Comparison of ENCODE assay signal across 16 cellular contexts in the genomic region with DNA sequence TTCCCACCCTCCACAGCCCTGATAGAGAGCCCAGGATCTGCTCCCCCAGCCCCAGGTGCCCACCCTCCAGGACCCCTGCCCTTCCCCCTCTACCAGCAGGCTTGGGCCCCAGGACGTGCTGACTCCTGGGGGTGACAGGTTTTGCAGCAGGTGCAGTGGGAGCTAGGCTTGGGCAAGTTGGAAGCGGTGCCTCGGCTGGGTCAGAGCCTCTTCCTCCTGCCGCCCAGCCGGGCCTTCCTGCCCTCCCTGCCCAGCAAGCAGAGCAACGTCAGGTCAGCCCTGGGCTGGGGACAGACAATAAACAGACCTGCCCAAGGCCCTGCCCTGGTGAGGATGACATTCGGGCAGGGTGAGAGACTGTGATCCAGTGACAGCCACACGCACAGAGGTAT. TPM values are rescaled to one million over a fixed set of nuclear protein-coding genes. Genes with fewer than 3 reads are reported as not detected.
A peak's percentile ranks its signal among the peaks of the same experiment; 100 is the strongest.
DNase-seq lines count a peak whose midpoint lies in the region; ATAC-seq and TF ChIP-seq lines count a peak whose summit lies in the region.
"Had no signal": no experiment of that assay in that cellular context is flagged by ENCODE, and none has a peak within 500 bp of the region (broad histone marks: within the 10 kb centered on the region; RNA-seq: fewer than 3 reads in every experiment).

No MANE protein-coding gene starts in this region.

- CTCF ChIA-PET in CD4-positive, alpha-beta T cell (lab: Charles Lee) = no interaction called here
- CTCF ChIA-PET in IMR-90 (lab: Yijun Ruan, JAX) = no interaction called here

- H3K27me3 ChIP-seq in CD4-positive, alpha-beta T cell (ENCODE audit: control insufficient read depth, insufficient read depth, low read length) = no peaks in the 10 kb centered on the region
- H3K27me3 ChIP-seq in IMR-90 (ENCODE audit: control insufficient read depth, insufficient read depth, low read length) (peaks cover 5% of the 10 kb centered on the region; the same call in 1 of the 2 replicates), neutrophil (peaks cover 12% of the 10 kb centered on the region), Karpas-422 (ENCODE audit: low read length) (no peaks in the 10 kb centered on the region)
- H3K27me3 ChIP-seq: BLaER1, Peyer's patch had no signal

- no peak overlapping the region for H3K23ac ChIP-seq in IMR-90 (ENCODE audit: low read depth, low read length)

- H3K4me2 ChIP-seq in IMR-90 (ENCODE audit: low read depth, low read length) = no peak overlapping the region
- no peak overlapping the region for H3K4me2 ChIP-seq in Karpas-422 (ENCODE audit: low read depth, low read length, poor library complexity, severe bottlenecking)
- H3K4me2 ChIP-seq: BLaER1 had no signal

- WGBS in IMR-90 (ENCODE audit: extremely low coverage in 2 of 2, insufficient read length in 1 of 2), 2 experiments = 20% methylated on average over 2 of the region's 8 CpGs; no CpG with 5 or more reads in 1 of the 2 experiments

- H3K4me3 ChIP-seq in IMR-90 (ENCODE audit: insufficient read depth, low read depth, low read length) = no peak overlapping the region
- H3K4me3 ChIP-seq in neutrophil (ENCODE audit: low read depth in 1 of 2, low read length in 1 of 2) = no peak overlapping the region
- H3K4me3 ChIP-seq in Karpas-422 (ENCODE audit: low read length) = no peak overlapping the region
- H3K4me3 ChIP-seq: BLaER1, Peyer's patch, stomach had no signal

- DNase-seq in CD4-positive, alpha-beta T cell = no peak
- DNase-seq in IMR-90 (no peak), Karpas-422 (no peak), AG08396 (ENCODE audit: low spot score) (no peak)
- no peak for DNase-seq in activated CD4-positive, alpha-beta T cell treated with anti-CD3 and anti-CD28 coated beads, Interleukin-2, amount 10 ng/mL, durations not matched to agents 24 days and 14 days

- no TSS peak for BruUV-seq in IMR-90 (replicated peaks; lab: Mats Ljungman, UMichigan)

- H4K20me1 ChIP-seq in IMR-90 (ENCODE audit: insufficient read depth, low read length) = no peaks in the 10 kb centered on the region
- no peaks in the 10 kb centered on the region for H4K20me1 ChIP-seq in Karpas-422 (ENCODE audit: insufficient read depth, low read depth, low read length)
- H4K20me1 ChIP-seq: BLaER1 had no signal

- no peaks in the 10 kb centered on the region for H3K9me3 Mint-ChIP-seq in CD4-positive, alpha-beta T cell
- no peaks in the 10 kb centered on the region for H3K9me3 Mint-ChIP-seq in activated CD4-positive, alpha-beta T cell treated with anti-CD3 and anti-CD28 coated beads, Interleukin-2, amount 10 ng/mL, durations not matched to agents 24 days and 14 days
- H3K9me3 Mint-ChIP-seq: activated B cell treated with CpG ODN at 0.5 μM for 24 hours had no signal

- no peaks in the 10 kb centered on the region for H3K9me1 ChIP-seq in IMR-90 (ENCODE audit: insufficient read depth, low read length)

- no peak overlapping the region for H2BK5ac ChIP-seq in IMR-90 (ENCODE audit: low read depth, low read length, poor library complexity, severe bottlenecking)

- H3K79me2 ChIP-seq in Karpas-422 (ENCODE audit: low read length) = no peaks in the 10 kb centered on the region
- H3K79me2 ChIP-seq: parathyroid adenoma had no signal

- H3K9ac ChIP-seq in IMR-90 (ENCODE audit: low read depth, low read length) (no peak overlapping the region), Karpas-422 (ENCODE audit: low read length) (no peak overlapping the region)
- H3K9ac ChIP-seq: BLaER1, parathyroid adenoma had no signal

- no peaks in the 10 kb centered on the region for H3K36me3 ChIP-seq in IMR-90 (ENCODE audit: control insufficient read depth, insufficient read depth, low read length)
- no peaks in the 10 kb centered on the region for H3K36me3 ChIP-seq in neutrophil
- H3K36me3 ChIP-seq in Karpas-422 (ENCODE audit: insufficient read depth, low read length) = no peaks in the 10 kb centered on the region
- H3K36me3 ChIP-seq: BLaER1, Peyer's patch, stomach had no signal

- no peaks in the 10 kb centered on the region for H3K4me1 Mint-ChIP-seq in CD4-positive, alpha-beta T cell (ENCODE audit: low read depth)
- no peaks in the 10 kb centered on the region for H3K4me1 Mint-ChIP-seq in activated CD4-positive, alpha-beta T cell treated with anti-CD3 and anti-CD28 coated beads, Interleukin-2, amount 10 ng/mL, durations not matched to agents 24 days and 14 days
- H3K4me1 Mint-ChIP-seq: activated B cell treated with CpG ODN at 0.5 μM for 24 hours had no signal

- dilution Hi-C loops in IMR-90 (cut with HindIII; ENCODE audit: low sequenced_read_pairs, unreplicated experiment) = no loop called here

- H3K79me1 ChIP-seq in IMR-90 (ENCODE audit: low read depth in 1 of 2, low read length in 2 of 2) = no peaks in the 10 kb centered on the region

- no peak overlapping the region for H2BK120ac ChIP-seq in IMR-90 (ENCODE audit: low read depth, low read length)

- H3K4ac ChIP-seq in IMR-90 (ENCODE audit: low read depth, low read length) = no peak overlapping the region

- H2AK9ac ChIP-seq in IMR-90 (replicated peaks; ENCODE audit: low read depth, low read length, poor library complexity) = peak overlapping the region; percentile 61

- H3K27ac ChIP-seq in CD4-positive, alpha-beta T cell (ENCODE audit: low read depth, low read length) = no peak overlapping the region
- H3K27ac ChIP-seq in IMR-90 (ENCODE audit: insufficient read depth, low read length) (no peak overlapping the region), neutrophil (no peak overlapping the region), Karpas-422 (ENCODE audit: low read length) (no peak overlapping the region)
- H3K27ac ChIP-seq: BLaER1, parathyroid adenoma, Peyer's patch, stomach had no signal

- POLR2A ChIA-PET in CD4-positive, alpha-beta T cell (lab: Charles Lee) = no interaction called here
- POLR2A ChIA-PET in IMR-90 (lab: Charles Lee; ENCODE audit: unreplicated experiment) = no interaction called here

- no peak overlapping the region for H4K8ac ChIP-seq in IMR-90 (ENCODE audit: low read depth in 2 of 2, low read length in 2 of 2)

- H3K4me1 ChIP-seq in IMR-90 (ENCODE audit: control insufficient read depth, insufficient read depth, low read length) (no peaks in the 10 kb centered on the region), neutrophil (ENCODE audit: control insufficient read depth in 1 of 2, insufficient read depth in 1 of 2, low read depth in 1 of 2, low read length in 1 of 2) (no peaks in the 10 kb centered on the region), Karpas-422 (ENCODE audit: low read length) (no peaks in the 10 kb centered on the region)
- H3K4me1 ChIP-seq: parathyroid adenoma, Peyer's patch had no signal

- no peak overlapping the region for H3K18ac ChIP-seq in IMR-90 (ENCODE audit: low read depth, low read length)

- H2BK20ac ChIP-seq in IMR-90 (ENCODE audit: low read depth, low read length) = no peak overlapping the region

- no peak overlapping the region for H3K14ac ChIP-seq in IMR-90 (replicated peaks; ENCODE audit: low read depth, low read length)

- in situ Hi-C loops in IMR-90 (cut with MboI; ENCODE audit: low sequenced_read_pairs) = loop anchor here (5.0 kb wide), 1 partner anchor 65 kb away; no protein-coding TSS in a partner anchor

- no peak overlapping the region for H3K56ac ChIP-seq in IMR-90 (ENCODE audit: extremely low read depth, insufficient read depth, low read length)

- peaks cover 18% of the 10 kb centered on the region for H3K27me3 Mint-ChIP-seq in CD4-positive, alpha-beta T cell
- peaks cover 9% of the 10 kb centered on the region for H3K27me3 Mint-ChIP-seq in activated CD4-positive, alpha-beta T cell treated with anti-CD3 and anti-CD28 coated beads, Interleukin-2, amount 10 ng/mL, durations not matched to agents 24 days and 14 days

- no peaks in the 10 kb centered on the region for H3K36me3 Mint-ChIP-seq in CD4-positive, alpha-beta T cell (ENCODE audit: low read depth)
- H3K36me3 Mint-ChIP-seq in activated CD4-positive, alpha-beta T cell treated with anti-CD3 and anti-CD28 coated beads, Interleukin-2, amount 10 ng/mL, durations not matched to agents 24 days and 14 days (ENCODE audit: low read depth) = no peaks in the 10 kb centered on the region

- no peak for TF ChIP-seq RAD21 in IMR-90 (IDR thresholded peaks at IDR 0.05; ENCODE audit: low read length)

- no peak overlapping the region for H2AK5ac ChIP-seq in IMR-90 (ENCODE audit: low read depth, low read length)

- H3K27ac Mint-ChIP-seq in CD4-positive, alpha-beta T cell = no peak overlapping the region
- H3K27ac Mint-ChIP-seq in activated CD4-positive, alpha-beta T cell treated with anti-CD3 and anti-CD28 coated beads, Interleukin-2, amount 10 ng/mL, durations not matched to agents 24 days and 14 days = no peak overlapping the region
- H3K27ac Mint-ChIP-seq: activated B cell treated with CpG ODN at 0.5 μM for 24 hours had no signal

- H3K4me3 Mint-ChIP-seq in CD4-positive, alpha-beta T cell = no peak overlapping the region
- no peak overlapping the region for H3K4me3 Mint-ChIP-seq in activated CD4-positive, alpha-beta T cell treated with anti-CD3 and anti-CD28 coated beads, Interleukin-2, amount 10 ng/mL, durations not matched to agents 24 days and 14 days
- H3K4me3 Mint-ChIP-seq: activated B cell treated with CpG ODN at 0.5 μM for 24 hours had no signal

- TF ChIP-seq CTCF in CD4-positive, alpha-beta T cell (IDR thresholded peaks at IDR 0.05) = peak; percentile 28
- TF ChIP-seq CTCF in IMR-90 (conservative IDR thresholded peaks at IDR 0.05; ENCODE audit: low read depth, low read length) (no peak), neutrophil (IDR thresholded peaks at IDR 0.05) (peak; percentile 3)

- H2AFZ ChIP-seq in IMR-90 (replicated peaks; ENCODE audit: low read length, poor library complexity) (no peak overlapping the region), Karpas-422 (ENCODE audit: low read length) (no peak overlapping the region)
- H2AFZ ChIP-seq: parathyroid adenoma had no signal

- intact Hi-C loops in CD4-positive, alpha-beta T cell (cut with DNase I, micrococcal nuclease) = loop anchor here (1.0 to 10.0 kb wide), 4 partner anchors 65 to 223 kb away; no protein-coding TSS in a partner anchor
- intact Hi-C loops in IMR-90 (cut with micrococcal nuclease) = loop anchor here (1.0 to 2.0 kb wide), 3 partner anchors 55 to 225 kb away; no protein-coding TSS in a partner anchor
- intact Hi-C loops in activated CD4-positive, alpha-beta T cell treated with anti-CD3 and anti-CD28 coated beads, Interleukin-2, amount 10 ng/mL, durations not matched to agents 24 days and 14 days (cut with micrococcal nuclease) = loop anchor here (1.0 kb wide), 1 partner anchor 65 kb away; no protein-coding TSS in a partner anchor

- no peak overlapping the region for H4K91ac ChIP-seq in IMR-90 (ENCODE audit: insufficient read depth, low read depth, low read length)

- no peak for ATAC-seq in CD4-positive, alpha-beta T cell (ENCODE audit: poor library complexity)
- ATAC-seq in IMR-90 (ENCODE audit: low read depth) = peak; percentile 7; the same call in 1 of the 2 replicates
- peak; percentile 88 for ATAC-seq in esophagus mucosa
- no peak for ATAC-seq in GM19023 (IDR thresholded peaks at IDR 0.05; ENCODE audit: unreplicated experiment)

- H4K5ac ChIP-seq in IMR-90 (ENCODE audit: low read depth, low read length) = no peak overlapping the region

- no peak for TF ChIP-seq POLR2A in IMR-90 (IDR thresholded peaks at IDR 0.05; ENCODE audit: low read depth, low read length)

- H3K9me2 ChIP-seq in Karpas-422 (replicated peaks; ENCODE audit: insufficient read depth, low read length) = no peaks in the 10 kb centered on the region

- no peak overlapping the region for H2BK15ac ChIP-seq in IMR-90 (ENCODE audit: low read depth, low read length)

- H3K9me3 ChIP-seq in CD4-positive, alpha-beta T cell (ENCODE audit: control insufficient read depth, low read length) = no peaks in the 10 kb centered on the region
- no peaks in the 10 kb centered on the region for H3K9me3 ChIP-seq in IMR-90 (ENCODE audit: control insufficient read depth, insufficient read depth, low read length)
- no peaks in the 10 kb centered on the region for H3K9me3 ChIP-seq in neutrophil
- no peaks in the 10 kb centered on the region for H3K9me3 ChIP-seq in Karpas-422 (ENCODE audit: low read length)
- H3K9me3 ChIP-seq: BLaER1, Peyer's patch had no signal

RNA-seq across cellular contexts. Expression of a gene that starts 9.2 kb away (rescaled TPM):
- total RNA-seq in CD4-positive, alpha-beta T cell = not detected
- total RNA-seq in IMR-90 (2012; rRNA removed) = not detected in 2 replicates
- not detected in 2 replicates for polyA plus RNA-seq in IMR-90 (2012; rRNA removed)
- polyA plus RNA-seq in IMR-90 (2012; cell fraction: cytosol; rRNA removed) = not detected in 2 replicates
- polyA plus RNA-seq in IMR-90 (2012; cell fraction: nucleus; rRNA removed; ENCODE audit: low replicate concordance) = 0.02 and 0.03 TPM in 2 replicates
- 298 TPM for total RNA-seq in esophagus mucosa
- total RNA-seq in activated CD4-positive, alpha-beta T cell treated with anti-CD3 and anti-CD28 coated beads, Interleukin-2, amount 10 ng/mL, durations not matched to agents 24 days and 14 days = not detected in 2 replicates
- not detected in 2 replicates for total RNA-seq in Karpas-422 (2014; rRNA removed; shearing (Covaris generic); ENCODE audit: low replicate concordance)
- total RNA-seq: activated B cell treated with CpG ODN at 0.5 μM for 24 hours, glomerular endothelial cell, HT1080, mononuclear cell, stomach had no signal

RNA-seq across cellular contexts. Expression of a gene that starts 16.5 kb away (rescaled TPM):
- not detected for total RNA-seq in CD4-positive, alpha-beta T cell
- total RNA-seq in IMR-90 (2012; rRNA removed) = not detected in 2 replicates
- polyA plus RNA-seq in IMR-90 (2012; rRNA removed) = not detected in 2 replicates
- polyA plus RNA-seq in IMR-90 (2012; cell fraction: cytosol; rRNA removed) = not detected in 2 replicates
- polyA plus RNA-seq in IMR-90 (2012; cell fraction: nucleus; rRNA removed; ENCODE audit: low replicate concordance) = not detected in 2 replicates
- not detected for total RNA-seq in esophagus mucosa
- not detected in 2 replicates for total RNA-seq in activated CD4-positive, alpha-beta T cell treated with anti-CD3 and anti-CD28 coated beads, Interleukin-2, amount 10 ng/mL, durations not matched to agents 24 days and 14 days
- not detected in 2 replicates for total RNA-seq in Karpas-422 (2014; rRNA removed; shearing (Covaris generic); ENCODE audit: low replicate concordance)
- total RNA-seq: activated B cell treated with CpG ODN at 0.5 μM for 24 hours, glomerular endothelial cell, HT1080, mononuclear cell, Peyer's patch, stomach had no signal

RNA-seq across cellular contexts. Expression of a gene that starts 57.3 kb away (rescaled TPM):
- total RNA-seq in CD4-positive, alpha-beta T cell = not detected
- total RNA-seq in IMR-90 (2012; rRNA removed) (not detected in 2 replicates), esophagus mucosa (not detected)
- not detected in 2 replicates for polyA plus RNA-seq in IMR-90 (2012; rRNA removed)
- polyA plus RNA-seq in IMR-90 (2012; cell fraction: cytosol; rRNA removed) = not detected in 2 replicates
- not detected in 2 replicates for polyA plus RNA-seq in IMR-90 (2012; cell fraction: nucleus; rRNA removed; ENCODE audit: low replicate concordance)
- not detected in 2 replicates for total RNA-seq in activated CD4-positive, alpha-beta T cell treated with anti-CD3 and anti-CD28 coated beads, Interleukin-2, amount 10 ng/mL, durations not matched to agents 24 days and 14 days
- total RNA-seq in Karpas-422 (2014; rRNA removed; shearing (Covaris generic); ENCODE audit: low replicate concordance) = not detected in 2 replicates
- total RNA-seq: activated B cell treated with CpG ODN at 0.5 μM for 24 hours, glomerular endothelial cell, HT1080, mononuclear cell, Peyer's patch, stomach had no signal
- polyA plus RNA-seq: stomach had no signal

Comparison
In these comparisons a context has a peak if more than half of its experiments do, and no peak if none do; other contexts are left out.
1. ATAC-seq: peak in IMR-90 (single experiment) and esophagus mucosa (single experiment); none in CD4-positive, alpha-beta T cell (single experiment) and GM19023 (single experiment).
2. RNA of a gene that starts 9.2 kb away (total RNA-seq): 298 TPM in esophagus mucosa (single experiment); not detected in CD4-positive, alpha-beta T cell, not detected in IMR-90, not detected in activated CD4-positive, alpha-beta T cell treated with anti-CD3 and anti-CD28 coated beads, Interleukin-2, amount 10 ng/mL, durations not matched to agents 24 days and 14 days and not detected in Karpas-422; every median in the first group is over 100 times any median in the second.